ENCODE assay signal across 23 cellular contexts in genomic region chr11:23573430-23573829, GRCh38.
"Had no signal": no experiment of that assay in that cellular context is flagged by ENCODE, and none has a peak within 500 bp of the region (broad histone marks: within the 10 kb centered on the region; RNA-seq: fewer than 3 reads in every experiment).

No MANE protein-coding gene starts in this region.

- H3K9ac ChIP-seq: neural progenitor cell had no signal

- DNase-seq: activated CD4-positive, alpha-beta memory T cell treated with anti-CD3 and anti-CD28 coated beads for 36 hours; activated CD4-positive, alpha-beta T cell treated with anti-CD3 and anti-CD28 coated beads for 4 hours; activated T-cell treated with anti-CD3 and anti-CD28 coated beads for 4 hours; amniotic stem cell; effector memory CD4-positive, alpha-beta T cell; ovary; psoas muscle; right cardiac atrium; stimulated activated CD4-positive, alpha-beta T cell treated with anti-CD3 and anti-CD28 coated beads, Interleukin-15, amount 100 ng/mL, for 24 hours; stimulated activated CD4-positive, alpha-beta T cell treated with anti-CD3 and anti-CD28 coated beads, Interleukin-2, amount 100 ng/mL, for 48 hours; uterus had no signal

- H3K4me3 ChIP-seq: breast epithelium, hepatocyte, lung, neural progenitor cell, ovary, psoas muscle, skin epidermis, tibial nerve, uterus had no signal

- H3K27ac Mint-ChIP-seq: activated CD4-positive, alpha-beta memory T cell treated with anti-CD3 and anti-CD28 coated beads for 36 hours; activated naive CD8-positive, alpha-beta T cell; activated T-helper 1 cell treated with anti-CD3 and anti-CD28 coated beads, Interleukin-12 subunit alpha, Interleukin-12 subunit beta, Interleukin-2, Interleukin-4 antibody, amounts not matched to agents 30 ng/mL and 10 ng/mL and 1 ng/mL, durations not matched to agents 14 hours and 24 hours and 36 hours; dendritic cell treated with granulocyte-macrophage colony-stimulating factor and Interleukin-4, amounts not matched to agents 40 ng/mL and 50 ng/mL, for 4 days; mesothelial cell of epicardium; neural progenitor cell; stimulated activated naive CD8-positive, alpha-beta T cell treated with anti-CD3 and anti-CD28 coated beads, Interleukin-15, Interleukin-2, amounts not matched to agents 100 ng/mL and 50 ng/mL, for 24 hours; T-helper 2 cell treated with Interferon-gamma antibody and Interleukin-4, amounts not matched to agents 5 μg/mL and 100 μg/mL, for 36 hours had no signal

- H3K27ac ChIP-seq: breast epithelium, hepatocyte, neural progenitor cell, ovary, psoas muscle, skin epidermis, tibial nerve, uterus had no signal

- H3K36me3 Mint-ChIP-seq: activated CD4-positive, alpha-beta memory T cell treated with anti-CD3 and anti-CD28 coated beads for 36 hours; activated naive CD8-positive, alpha-beta T cell; mesothelial cell of epicardium; neural progenitor cell had no signal

- H3K36me3 ChIP-seq: breast epithelium, neural progenitor cell, ovary, tibial nerve, uterus had no signal

- H3K4me1 Mint-ChIP-seq: mesothelial cell of epicardium, neural progenitor cell had no signal

- H3K79me2 ChIP-seq: hepatocyte had no signal

- H2AFZ ChIP-seq: hepatocyte had no signal

- H3K27me3 ChIP-seq: breast epithelium, hepatocyte, neural progenitor cell, ovary, tibial nerve, uterus had no signal

- H3K4me3 Mint-ChIP-seq: activated CD4-positive, alpha-beta memory T cell treated with anti-CD3 and anti-CD28 coated beads for 36 hours; activated naive CD8-positive, alpha-beta T cell; activated T-helper 1 cell treated with anti-CD3 and anti-CD28 coated beads, Interleukin-12 subunit alpha, Interleukin-12 subunit beta, Interleukin-2, Interleukin-4 antibody, amounts not matched to agents 30 ng/mL and 10 ng/mL and 1 ng/mL, durations not matched to agents 14 hours and 24 hours and 36 hours; dendritic cell treated with granulocyte-macrophage colony-stimulating factor and Interleukin-4, amounts not matched to agents 40 ng/mL and 50 ng/mL, for 4 days; mesothelial cell of epicardium; neural progenitor cell; stimulated activated naive CD8-positive, alpha-beta T cell treated with anti-CD3 and anti-CD28 coated beads, Interleukin-15, Interleukin-2, amounts not matched to agents 100 ng/mL and 50 ng/mL, for 24 hours; T-helper 2 cell treated with Interferon-gamma antibody and Interleukin-4, amounts not matched to agents 5 μg/mL and 100 μg/mL, for 36 hours had no signal

- H3K9me3 ChIP-seq: breast epithelium, ovary, psoas muscle, tibial nerve, uterus had no signal

- H3K27me3 Mint-ChIP-seq: activated CD4-positive, alpha-beta memory T cell treated with anti-CD3 and anti-CD28 coated beads for 36 hours; activated naive CD8-positive, alpha-beta T cell; dendritic cell treated with granulocyte-macrophage colony-stimulating factor and Interleukin-4, amounts not matched to agents 40 ng/mL and 50 ng/mL, for 4 days; stimulated activated naive CD8-positive, alpha-beta T cell treated with anti-CD3 and anti-CD28 coated beads, Interleukin-15, Interleukin-2, amounts not matched to agents 100 ng/mL and 50 ng/mL, for 24 hours had no signal

- ATAC-seq: psoas muscle, right cardiac atrium had no signal

- H3K9me3 Mint-ChIP-seq: activated T-helper 1 cell treated with anti-CD3 and anti-CD28 coated beads, Interleukin-12 subunit alpha, Interleukin-12 subunit beta, Interleukin-2, Interleukin-4 antibody, amounts not matched to agents 30 ng/mL and 10 ng/mL and 1 ng/mL, durations not matched to agents 14 hours and 24 hours and 36 hours; neural progenitor cell; stimulated activated naive CD8-positive, alpha-beta T cell treated with anti-CD3 and anti-CD28 coated beads, Interleukin-15, Interleukin-2, amounts not matched to agents 100 ng/mL and 50 ng/mL, for 24 hours had no signal

- H3K4me1 ChIP-seq: breast epithelium, neural progenitor cell, psoas muscle, tibial nerve, uterus had no signal

- H3K4me2 ChIP-seq: hepatocyte, neural progenitor cell had no signal
